In genomic region chr3:42667523-42668402, GRCh38 we compare ENCODE assay signal across 14 cellular contexts. TPM values are rescaled to one million over a fixed set of nuclear protein-coding genes. Genes with fewer than 3 reads are reported as not detected.
DNase-seq lines count a peak whose midpoint lies in the region; FAIRE-seq and TF ChIP-seq lines count a peak whose summit lies in the region.
"Had no signal": no experiment of that assay in that cellular context is flagged by ENCODE, and none has a peak within 500 bp of the region (broad histone marks: within the 10 kb centered on the region; RNA-seq: fewer than 3 reads in every experiment).

No MANE protein-coding gene starts in this region.

- POLR2A ChIA-PET in H1 (lab: Charles Lee; ENCODE audit: partially characterized antibody) = no interaction called here

- H4K20me1 ChIP-seq in H1 (replicated peaks in 1 of 2; ENCODE audit: control insufficient read depth in 1 of 2, insufficient read depth in 2 of 2, low read length in 2 of 2) = peaks cover 0 to 2% of the 10 kb centered on the region in 2 experiments

- H2BK12ac ChIP-seq in H1 (ENCODE audit: low read depth, low read length) = no peak overlapping the region

- intact Hi-C loops in sigmoid colon (cut with DNase I) = no loop called here

- 0 out of 2 replicates have a peak overlapping the region, but pooled peaks have one; percentile 50 for H2BK15ac ChIP-seq in H1 (ENCODE audit: low read length)

- H4K91ac ChIP-seq in H1 (replicated peaks; ENCODE audit: insufficient read length, low read length) = peak overlapping the region; percentile 5

- H2BK5ac ChIP-seq in H1 (ENCODE audit: low read depth, low read length) = no peak overlapping the region

- no peak overlapping the region for H3K27ac ChIP-seq in H1 (ENCODE audit: low read depth, low read length)
- H3K27ac ChIP-seq in sigmoid colon = no peak overlapping the region

- H3K9me3 ChIP-seq in H1 (ENCODE audit: insufficient read depth in 2 of 2, low read depth in 1 of 2, low read length in 1 of 2) (0 out of 4 replicates have a peak, but pooled peaks cover 0 to 2% of the 10 kb centered on the region in 2 experiments), sigmoid colon (no peaks in the 10 kb centered on the region)

- H3K27me3 ChIP-seq in H1 (replicated peaks in 1 of 4; ENCODE audit: control insufficient read depth in 3 of 4, extremely low read depth in 1 of 4, insufficient read depth in 3 of 4, low read length in 3 of 4) (peaks cover 0 to 2% (median 0%) of the 10 kb centered on the region in 4 experiments; a peak in 2 of 7 replicates), sigmoid colon (no peaks in the 10 kb centered on the region)

- no peak for FAIRE-seq in H1 (lab: Jason Lieb, UNC)
- FAIRE-seq: A204.1, G401.6 had no signal

- no peaks in the 10 kb centered on the region for H3K79me2 ChIP-seq in H1 (ENCODE audit: control insufficient read depth in 1 of 2, insufficient read depth in 2 of 2, low read length in 2 of 2)

- no peak overlapping the region for H3K4me3 ChIP-seq in H1 (ENCODE audit: extremely low read depth in 1 of 4, insufficient read depth in 2 of 4, low read depth in 3 of 4, low read length in 4 of 4)
- no peak overlapping the region for H3K4me3 ChIP-seq in sigmoid colon
- H3K4me3 ChIP-seq: skin epidermis had no signal

- H3K36me3 ChIP-seq in H1 (ENCODE audit: control insufficient read depth in 2 of 4, insufficient read depth in 4 of 4, low read length in 3 of 4) (no peaks in the 10 kb centered on the region), sigmoid colon (no peaks in the 10 kb centered on the region)

- H3K23me2 ChIP-seq in H1 (ENCODE audit: low read depth, low read length) = no peaks in the 10 kb centered on the region

- TF ChIP-seq POLR2A in H1 (IDR thresholded peaks at IDR 0.05; ENCODE audit: control extremely low read depth in 1 of 2, low read depth in 2 of 2, low read length in 2 of 2) (peak in 1 of 2 experiments; percentile 41; a peak in 2 of 3 replicates), sigmoid colon (IDR thresholded peaks at IDR 0.05) (no peak)

- CTCF ChIA-PET in H1 (lab: Charles Lee; ENCODE audit: partially characterized antibody) = interaction anchor here (0.7 to 1.9 kb wide), 5 partner anchors 56 to 87 kb away, joined by 3 to 6 read pairs (median 4); partner anchors contain the start of gene NKTR

- H3K18ac ChIP-seq in H1 (ENCODE audit: extremely low read depth, low read length) = no peak overlapping the region

- no peak overlapping the region for H3K56ac ChIP-seq in H1 (replicated peaks; ENCODE audit: insufficient read length, low read depth, low read length)

- H3K4me2 ChIP-seq in H1 (ENCODE audit: insufficient read depth in 1 of 2, low read depth in 2 of 2, low read length in 2 of 2) = no peak overlapping the region

- no peak overlapping the region for H3K14ac ChIP-seq in H1 (ENCODE audit: insufficient read length)

- no peak overlapping the region for H2BK20ac ChIP-seq in H1 (ENCODE audit: low read length)

- no peak overlapping the region for H2BK120ac ChIP-seq in H1 (replicated peaks; ENCODE audit: low read depth, low read length)

- no peak for TF ChIP-seq EP300 in H1 (IDR thresholded peaks at IDR 0.05; ENCODE audit: borderline replicate concordance in 1 of 2, low read depth in 2 of 2, low read length in 2 of 2)
- TF ChIP-seq EP300 in sigmoid colon (IDR thresholded peaks at IDR 0.05) = no peak

- no peak overlapping the region for H3K23ac ChIP-seq in H1 (ENCODE audit: insufficient read length)

- no peaks in the 10 kb centered on the region for H3K79me1 ChIP-seq in H1 (ENCODE audit: low read depth, low read length)

- DNase-seq in NCI-H1105 treated with DMSO at 0.1 percent for 48 hours (lab: John Stamatoyannopoulos, UW) (peak; percentile 6), NCI-H1105 (lab: John Stamatoyannopoulos, UW) (no peak), NCI-H446 treated with DMSO at 0.1 percent for 48 hours (lab: John Stamatoyannopoulos, UW) (peak; percentile 74), H1 (ENCODE audit: low read depth in 1 of 2, low spot score in 2 of 2) (no peak), sigmoid colon (peak; percentile 64), islet precursor cell (no peak), COLO829 (ENCODE audit: low spot score) (no peak)
- DNase-seq in stimulated activated CD4-positive, alpha-beta T cell treated with anti-CD3 and anti-CD28 coated beads, Interleukin-4, amount 100 ng/mL, for 4 hours = no peak
- DNase-seq: midbrain, NCI-H2029 treated with DMSO at 0.1 percent for 48 hours had no signal

- TF ChIP-seq RAD21 in H1 (IDR thresholded peaks at IDR 0.05 in 1 of 2, conservative IDR thresholded peaks at IDR 0.05 in 1 of 2; ENCODE audit: low read depth in 2 of 2, low read length in 2 of 2) = no peak

- H3K4me1 ChIP-seq in H1 (replicated peaks in 1 of 4; ENCODE audit: control insufficient read depth in 3 of 4, insufficient read depth in 4 of 4, low read length in 3 of 4) (peaks cover 0 to 7% (median 0%) of the 10 kb centered on the region in 4 experiments; a peak in 2 of 7 replicates), sigmoid colon (peaks cover 0 to 31% (median 29%) of the 10 kb centered on the region in 4 donors)

- no peak overlapping the region for H2AK5ac ChIP-seq in H1 (ENCODE audit: low read depth, low read length)

- WGBS in H1 (ENCODE audit: extremely low coverage in 1 of 2, insufficient coverage in 1 of 2, insufficient read length in 1 of 2, insufficient replicate concordance in 2 of 2, low coverage in 1 of 2, low lambda C conversion rate in 2 of 2, missing lambda C conversion rate in 1 of 2), 2 experiments = 83% methylated on average over 8 of the region's 8 CpGs; no CpG with 5 or more reads in 1 of the 2 experiments
- 51 to 60% methylated on average over 8 of the region's 8 CpGs for WGBS in sigmoid colon, 2 donors

- H4K5ac ChIP-seq in H1 (ENCODE audit: insufficient read length, low read depth, low read length) = no peak overlapping the region

- H3K9ac ChIP-seq in H1 (replicated peaks in 1 of 4; ENCODE audit: extremely low read depth in 1 of 4, low read depth in 3 of 4, low read length in 3 of 4) = no peak overlapping the region

- no peak for TF ChIP-seq CTCF in H1 (IDR thresholded peaks at IDR 0.05; ENCODE audit: control extremely low read depth in 1 of 3, insufficient read depth in 1 of 3, low read depth in 1 of 3, low read length in 3 of 3)
- TF ChIP-seq CTCF in sigmoid colon (IDR thresholded peaks at IDR 0.05) = no peak

- peak overlapping the region; percentile 32 for H3K4ac ChIP-seq in H1 (replicated peaks; ENCODE audit: insufficient read length, low read depth, low read length)

- H2AFZ ChIP-seq in H1 (ENCODE audit: low read length) = no peak overlapping the region

- H4K8ac ChIP-seq in H1 (ENCODE audit: extremely low read depth, insufficient read depth, low read length) = no peak overlapping the region

TF ChIP-seq in H1, 55 proteins besides CTCF, POLR2A, EP300 and RAD21 (continues in another document):
- no peak for TF ChIP-seq E2F6 (IDR thresholded peaks at IDR 0.05)
- no peak for TF ChIP-seq BACH1 (IDR thresholded peaks at IDR 0.05; ENCODE audit: low read length)
- no peak for TF ChIP-seq TCF12 (IDR thresholded peaks at IDR 0.05; ENCODE audit: low read depth, low read length)
- TF ChIP-seq EGR1 (IDR thresholded peaks at IDR 0.05; ENCODE audit: borderline replicate concordance, low read depth, low read length) = no peak
- no peak for TF ChIP-seq HDAC2 (IDR thresholded peaks at IDR 0.05; ENCODE audit: borderline replicate concordance in 1 of 2, low read depth in 2 of 2, low read length in 2 of 2)
- TF ChIP-seq MAFK (IDR thresholded peaks at IDR 0.05; ENCODE audit: low read depth, low read length) = 0 out of 2 replicates have a peak, but pooled peaks have one; percentile 40

RNA-seq across cellular contexts. Expression of gene ZBTB47, which starts 14.3 kb away (rescaled TPM):
- 4.0 and 4.1 TPM in 2 replicates for total RNA-seq in H1 (2021; fragmentation: NEBNext Ultra II Directional; extraction: Animal tissue kit (Norgen Biotek cat#: 25700))
- polyA plus RNA-seq in H1 (2011; rRNA removed) = 2.8 and 3.7 TPM in 2 replicates
- polyA plus RNA-seq in H1 (2011; cell fraction: cytosol; rRNA removed) = 3.4 TPM
- 6.1 TPM for polyA plus RNA-seq in H1 (2011; cell fraction: nucleus; rRNA removed)
- 1.8 to 3.5 TPM (median 2.6 TPM) in 4 replicates for polyA plus RNA-seq in H1 (2012, experiment 1 of 2)
- polyA plus RNA-seq in H1 (2012, experiment 2 of 2) = 1.3 TPM
- 1.3 TPM for polyA plus RNA-seq in H1 (2013, experiment 1 of 2)
- 1.3 TPM for polyA plus RNA-seq in H1 (2013, experiment 2 of 2)
- 3.6 and 5.6 TPM in 2 replicates for polyA minus RNA-seq in H1 (2011; rRNA and poly(A)+ RNA removed)
- polyA minus RNA-seq in H1 (2011; cell fraction: cytosol; rRNA and poly(A)+ RNA removed) = 2.4 TPM
- 6.8 TPM for polyA minus RNA-seq in H1 (2011; cell fraction: nucleus; rRNA and poly(A)+ RNA removed)
- 10 to 100 TPM; 34.9 to 74.8 (median 56.9) TPM for total RNA-seq in sigmoid colon
- polyA plus RNA-seq in sigmoid colon = 10 to 100 TPM in 1 of 3 donors, 1 to 10 TPM in 2; 6.2 to 21.0 (median 9.5) TPM

RNA-seq across cellular contexts. Expression of gene KLHL40, which starts 17.6 kb away (rescaled TPM):
- total RNA-seq in H1 (2021; fragmentation: NEBNext Ultra II Directional; extraction: Animal tissue kit (Norgen Biotek cat#: 25700)) = not detected in 2 replicates
- 0.02 TPM in 1 of 2 replicates, not detected in the other for polyA plus RNA-seq in H1 (2011; rRNA removed)
- not detected for polyA plus RNA-seq in H1 (2011; cell fraction: cytosol; rRNA removed)
- polyA plus RNA-seq in H1 (2011; cell fraction: nucleus; rRNA removed) = not detected
- polyA plus RNA-seq in H1 (2012, experiment 1 of 2) = not detected in 4 replicates
- not detected for polyA plus RNA-seq in H1 (2012, experiment 2 of 2)
- not detected for polyA plus RNA-seq in H1 (2013, experiment 1 of 2)
- not detected for polyA plus RNA-seq in H1 (2013, experiment 2 of 2)
- not detected in 2 replicates for polyA minus RNA-seq in H1 (2011; rRNA and poly(A)+ RNA removed)
- polyA minus RNA-seq in H1 (2011; cell fraction: cytosol; rRNA and poly(A)+ RNA removed) = not detected
- not detected for polyA minus RNA-seq in H1 (2011; cell fraction: nucleus; rRNA and poly(A)+ RNA removed)
- under 1 TPM in 1 of 4 donors, not detected in 3; under 0.01 TPM for total RNA-seq in sigmoid colon
- not detected for polyA plus RNA-seq in sigmoid colon
- total RNA-seq: activated T-cell treated with anti-CD3 and anti-CD28 coated beads, Interleukin-2, amount 50 U/mL, for 4 hours had no signal

RNA-seq across cellular contexts. Expression of gene HHATL, which starts 34.8 kb away (rescaled TPM):
- not detected in 2 replicates for total RNA-seq in H1 (2021; fragmentation: NEBNext Ultra II Directional; extraction: Animal tissue kit (Norgen Biotek cat#: 25700))
- polyA plus RNA-seq in H1 (2011; rRNA removed) = 0.16 and 0.18 TPM in 2 replicates
- 0.45 TPM for polyA plus RNA-seq in H1 (2011; cell fraction: cytosol; rRNA removed)
- 1.0 TPM for polyA plus RNA-seq in H1 (2011; cell fraction: nucleus; rRNA removed)
- polyA plus RNA-seq in H1 (2012, experiment 1 of 2) = 0.11 to 0.64 TPM (median 0.47 TPM) in 3 of 4 replicates, not detected in the other
- not detected for polyA plus RNA-seq in H1 (2012, experiment 2 of 2)
- polyA plus RNA-seq in H1 (2013, experiment 1 of 2) = 0.08 TPM
- polyA plus RNA-seq in H1 (2013, experiment 2 of 2) = 0.24 TPM
- 0.50 TPM in 1 of 2 replicates, not detected in the other for polyA minus RNA-seq in H1 (2011; rRNA and poly(A)+ RNA removed)
- not detected for polyA minus RNA-seq in H1 (2011; cell fraction: cytosol; rRNA and poly(A)+ RNA removed)
- not detected for polyA minus RNA-seq in H1 (2011; cell fraction: nucleus; rRNA and poly(A)+ RNA removed)
- not detected for total RNA-seq in sigmoid colon
- 1 to 10 TPM in 1 of 3 donors, under 1 TPM in 1, not detected in 1; 0.31 to 1.4 TPM for polyA plus RNA-seq in sigmoid colon
- total RNA-seq: activated T-cell treated with anti-CD3 and anti-CD28 coated beads, Interleukin-2, amount 50 U/mL, for 4 hours had no signal

Comparison
In these comparisons a context has a peak if more than half of its experiments do, and no peak if none do; other contexts are left out.
1. DNase-seq: peak in NCI-H1105 treated with DMSO at 0.1 percent for 48 hours (single experiment), NCI-H446 treated with DMSO at 0.1 percent for 48 hours (single experiment) and sigmoid colon (single experiment); none in NCI-H1105 (single experiment), H1 (0 of 2), islet precursor cell (single experiment), stimulated activated CD4-positive, alpha-beta T cell treated with anti-CD3 and anti-CD28 coated beads, Interleukin-4, amount 100 ng/mL, for 4 hours (0 of 2) and COLO829 (single experiment).